ENCODE assay signal across 8 cellular contexts in the genomic region with DNA sequence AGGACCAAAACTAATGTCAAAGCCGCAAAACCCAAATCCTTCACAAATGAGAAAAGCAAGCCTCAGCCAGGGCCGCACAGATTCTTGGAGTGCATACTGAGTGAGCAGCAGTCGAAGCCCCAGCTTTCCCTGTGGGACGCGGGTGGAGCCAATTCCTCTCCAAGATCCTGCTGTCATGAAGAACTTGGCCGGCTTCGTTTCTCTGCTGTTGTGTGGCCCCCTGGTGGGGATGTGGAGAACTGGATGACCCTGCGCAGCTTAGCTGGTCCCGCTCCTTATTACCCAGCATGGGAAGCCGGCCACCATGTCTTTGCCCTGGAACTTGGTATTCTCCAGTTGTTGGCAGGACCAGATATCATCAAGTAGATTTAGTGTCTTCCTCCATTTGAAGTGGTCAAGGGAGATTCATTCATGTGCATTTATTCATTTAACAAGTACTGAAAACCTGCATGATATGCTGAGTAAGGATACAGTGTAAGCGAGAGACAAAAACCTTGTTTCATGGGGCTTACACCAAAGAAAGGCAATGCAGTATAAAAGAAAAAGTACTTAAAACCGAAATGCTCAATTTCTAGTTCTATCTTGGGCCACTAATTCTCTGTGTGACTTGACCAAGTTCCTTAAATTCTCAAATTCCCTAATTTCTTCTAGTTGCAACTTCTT. TPM values are rescaled to one million over a fixed set of nuclear protein-coding genes. Genes with fewer than 3 reads are reported as not detected.
DNase-seq lines count a peak whose midpoint lies in the region; ATAC-seq and TF ChIP-seq lines count a peak whose summit lies in the region.

No MANE protein-coding gene starts in this region.

- H3K9me3 Mint-ChIP-seq in natural killer cell, result no peaks in the 10 kb centered on the region
- H3K9me3 Mint-ChIP-seq in stimulated activated memory B cell treated with anti-CD40 and anti-IgM and Interleukin-4, amounts not matched to agents 10 μg/mL and 1 μg/mL and 100 μg/mL, for 72 hours, result no peaks in the 10 kb centered on the region

- H3K4me1 ChIP-seq in BE2C (no peaks in the 10 kb centered on the region), OCI-LY3 (ENCODE audit: low read length) (no peaks in the 10 kb centered on the region), esophagus squamous epithelium (peaks cover 0 to 28% (median 5%) of the 10 kb centered on the region in 3 donors)

- H3K36me3 ChIP-seq in BE2C (no peaks in the 10 kb centered on the region), OCI-LY3 (replicated peaks; ENCODE audit: low read depth, low read length) (no peaks in the 10 kb centered on the region), esophagus squamous epithelium (peaks cover 0 to 7% (median 0%) of the 10 kb centered on the region in 3 donors)

- intact Hi-C loops in esophagus squamous epithelium (cut with DNase I), result loop anchor here (5.0 kb wide), 1 partner anchor 149 kb away; no protein-coding TSS in a partner anchor
- intact Hi-C loops in natural killer cell (cut with micrococcal nuclease), result loop anchor here (1.0 kb wide), 4 partner anchors 25 to 200 kb away; no protein-coding TSS in a partner anchor

- H3K27ac ChIP-seq in OCI-LY3 (ENCODE audit: low read length) (no peak overlapping the region), esophagus squamous epithelium (no peak overlapping the region)

- H3K9ac ChIP-seq in OCI-LY3 (ENCODE audit: low read length), result no peak overlapping the region

- H3K9me3 ChIP-seq in BE2C (no peaks in the 10 kb centered on the region), OCI-LY3 (ENCODE audit: insufficient read depth, low read length) (no peaks in the 10 kb centered on the region), esophagus squamous epithelium (no peaks in the 10 kb centered on the region)

- no peaks in the 10 kb centered on the region for H3K27me3 Mint-ChIP-seq in natural killer cell (ENCODE audit: low read depth in 2 of 2)
- H3K27me3 Mint-ChIP-seq in stimulated activated memory B cell treated with anti-CD40 and anti-IgM and Interleukin-4, amounts not matched to agents 10 μg/mL and 1 μg/mL and 100 μg/mL, for 72 hours, result no peaks in the 10 kb centered on the region

- DNase-seq in BE2C (peak; percentile 82), HUDEP-2 (lab: John Stamatoyannopoulos, UW; ENCODE audit: unreplicated experiment in 76 of 76) (peak in 68 of 76 experiments; percentile 5 to 79 (median 56)), activated T-cell treated with anti-CD3 and anti-CD28 coated beads for 4 hours (peak; percentile 79), esophagus squamous epithelium (lab: John Stamatoyannopoulos, UW) (peak; percentile 42), natural killer cell (peak; percentile 66)

- no peak overlapping the region for H3K4me2 ChIP-seq in OCI-LY3 (ENCODE audit: low read length)

- TF ChIP-seq POLR2A in esophagus squamous epithelium (IDR thresholded peaks at IDR 0.05), result no peak

- H3K4me3 ChIP-seq in BE2C (ENCODE audit: low read depth, low read length) (no peak overlapping the region), OCI-LY3 (ENCODE audit: low read length) (no peak overlapping the region), esophagus squamous epithelium (no peak overlapping the region)

- WGBS in esophagus squamous epithelium, 2 donors, result 15 to 34% methylated on average over 4 to 12 of the region's 12 CpGs

- no peak overlapping the region for H2AFZ ChIP-seq in OCI-LY3 (ENCODE audit: low read depth, low read length)

- no peak overlapping the region for H3K4me3 Mint-ChIP-seq in natural killer cell
- H3K4me3 Mint-ChIP-seq in stimulated activated memory B cell treated with anti-CD40 and anti-IgM and Interleukin-4, amounts not matched to agents 10 μg/mL and 1 μg/mL and 100 μg/mL, for 72 hours, result no peak overlapping the region

- H3K27me3 ChIP-seq in BE2C (peaks cover 32% of the 10 kb centered on the region), OCI-LY3 (ENCODE audit: low read depth, low read length) (peaks cover 23% of the 10 kb centered on the region), esophagus squamous epithelium (no peaks in the 10 kb centered on the region)

- H3K4me1 Mint-ChIP-seq in natural killer cell, result peaks cover 7 to 11% of the 10 kb centered on the region in 2 donors
- no peaks in the 10 kb centered on the region for H3K4me1 Mint-ChIP-seq in stimulated activated memory B cell treated with anti-CD40 and anti-IgM and Interleukin-4, amounts not matched to agents 10 μg/mL and 1 μg/mL and 100 μg/mL, for 72 hours

- no peaks in the 10 kb centered on the region for H4K20me1 ChIP-seq in OCI-LY3 (ENCODE audit: insufficient read depth, low read length)

- TF ChIP-seq CTCF in BE2C (IDR thresholded peaks at IDR 0.05; ENCODE audit: low read depth, low read length) (peak; percentile 97), OCI-LY3 (IDR thresholded peaks at IDR 0.05; ENCODE audit: low read depth, low read length) (peak; percentile 88), esophagus squamous epithelium (IDR thresholded peaks at IDR 0.05) (peak; percentile 91 to 96 (median 94)), natural killer cell (IDR thresholded peaks at IDR 0.05) (peak; percentile 87)

- H3K79me2 ChIP-seq in OCI-LY3 (ENCODE audit: low read length), result no peaks in the 10 kb centered on the region

- no peak overlapping the region for H3K27ac Mint-ChIP-seq in natural killer cell
- H3K27ac Mint-ChIP-seq in stimulated activated memory B cell treated with anti-CD40 and anti-IgM and Interleukin-4, amounts not matched to agents 10 μg/mL and 1 μg/mL and 100 μg/mL, for 72 hours, result no peak overlapping the region

- H3K36me3 Mint-ChIP-seq in natural killer cell, result no peaks in the 10 kb centered on the region
- H3K36me3 Mint-ChIP-seq in stimulated activated memory B cell treated with anti-CD40 and anti-IgM and Interleukin-4, amounts not matched to agents 10 μg/mL and 1 μg/mL and 100 μg/mL, for 72 hours, result peaks cover 12% of the 10 kb centered on the region

- ATAC-seq in GM19351 (IDR thresholded peaks at IDR 0.05; ENCODE audit: unreplicated experiment) (peak; percentile 77), natural killer cell (peak; percentile 82 to 94 (median 92))
- peak; percentile 74 for ATAC-seq in stimulated activated memory B cell treated with anti-CD40 and anti-IgM and Interleukin-4, amounts not matched to agents 10 μg/mL and 1 μg/mL and 100 μg/mL, for 72 hours

RNA-seq across cellular contexts. Expression of a gene that starts 56.8 kb away (rescaled TPM):
- not detected for polyA plus RNA-seq in BE2C (2012; ENCODE audit: insufficient read depth, insufficient read length, low read depth)
- total RNA-seq in esophagus squamous epithelium, result under 1 TPM in 1 of 4 donors, not detected in 3; 0.19 TPM
- total RNA-seq in natural killer cell, result 1 to 10 TPM; 3.3 to 6.5 (median 5.4) TPM
